ENCODE assay signal across 8 cellular contexts in the genomic region with DNA sequence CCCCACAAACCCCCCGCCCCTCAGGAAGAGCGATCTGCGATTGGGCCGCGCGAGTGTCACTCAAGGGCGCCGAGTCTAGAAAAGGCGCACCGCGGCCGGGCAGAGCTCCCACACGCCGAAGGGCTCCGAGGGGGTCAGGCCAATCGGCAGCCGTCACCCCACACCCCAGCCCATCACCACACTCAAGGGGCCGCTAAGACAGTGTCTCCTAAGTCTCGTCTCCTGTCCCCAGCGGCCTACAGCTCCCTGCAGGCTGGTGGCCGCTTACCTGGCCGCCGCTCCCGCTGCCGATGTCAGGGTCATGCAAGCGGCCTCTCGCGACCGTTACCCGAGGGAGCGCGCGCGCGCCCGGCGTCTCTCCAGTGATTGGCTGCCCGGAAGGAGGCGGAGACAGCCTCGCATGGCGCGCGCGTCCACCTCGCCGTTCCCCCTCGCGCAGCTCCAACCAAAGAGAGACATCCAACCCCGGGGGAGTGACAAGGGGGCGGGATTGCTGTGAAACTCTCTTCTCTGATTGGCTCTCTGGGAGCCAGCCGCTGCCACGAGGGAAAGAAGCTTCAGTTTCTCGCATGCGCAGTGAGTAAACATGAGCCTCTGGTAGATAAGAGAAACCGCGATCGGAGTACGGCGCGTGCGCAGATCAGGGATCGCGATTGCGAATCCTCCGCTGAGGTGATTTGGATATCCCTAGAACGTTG. TPM values are rescaled to one million over a fixed set of nuclear protein-coding genes. Genes with fewer than 3 reads are reported as not detected.
DNase-seq lines count a peak whose midpoint lies in the region; ATAC-seq, FAIRE-seq and TF ChIP-seq lines count a peak whose summit lies in the region.

A gene with protein sequence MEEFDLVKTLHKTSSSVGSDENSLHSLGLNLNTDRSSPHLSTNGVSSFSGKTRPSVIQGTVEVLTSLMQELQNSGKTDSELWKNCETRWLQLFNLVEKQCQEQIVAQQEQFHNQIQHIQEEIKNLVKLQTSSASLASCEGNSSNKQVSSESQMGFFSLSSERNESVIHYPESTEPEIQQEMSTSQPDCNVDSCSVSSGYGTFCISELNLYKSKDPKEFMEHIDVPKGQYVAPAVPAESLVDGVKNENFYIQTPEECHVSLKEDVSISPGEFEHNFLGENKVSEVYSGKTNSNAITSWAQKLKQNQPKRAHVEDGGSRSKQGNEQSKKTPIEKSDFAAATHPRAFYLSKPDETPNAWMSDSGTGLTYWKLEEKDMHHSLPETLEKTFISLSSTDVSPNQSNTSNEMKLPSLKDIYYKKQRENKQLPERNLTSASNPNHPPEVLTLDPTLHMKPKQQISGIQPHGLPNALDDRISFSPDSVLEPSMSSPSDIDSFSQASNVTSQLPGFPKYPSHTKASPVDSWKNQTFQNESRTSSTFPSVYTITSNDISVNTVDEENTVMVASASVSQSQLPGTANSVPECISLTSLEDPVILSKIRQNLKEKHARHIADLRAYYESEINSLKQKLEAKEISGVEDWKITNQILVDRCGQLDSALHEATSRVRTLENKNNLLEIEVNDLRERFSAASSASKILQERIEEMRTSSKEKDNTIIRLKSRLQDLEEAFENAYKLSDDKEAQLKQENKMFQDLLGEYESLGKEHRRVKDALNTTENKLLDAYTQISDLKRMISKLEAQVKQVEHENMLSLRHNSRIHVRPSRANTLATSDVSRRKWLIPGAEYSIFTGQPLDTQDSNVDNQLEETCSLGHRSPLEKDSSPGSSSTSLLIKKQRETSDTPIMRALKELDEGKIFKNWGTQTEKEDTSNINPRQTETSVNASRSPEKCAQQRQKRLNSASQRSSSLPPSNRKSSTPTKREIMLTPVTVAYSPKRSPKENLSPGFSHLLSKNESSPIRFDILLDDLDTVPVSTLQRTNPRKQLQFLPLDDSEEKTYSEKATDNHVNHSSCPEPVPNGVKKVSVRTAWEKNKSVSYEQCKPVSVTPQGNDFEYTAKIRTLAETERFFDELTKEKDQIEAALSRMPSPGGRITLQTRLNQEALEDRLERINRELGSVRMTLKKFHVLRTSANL (minus strand): TSS at position 335 of the 698 bp plus-strand sequence. CDS start 2,777 bp downstream, outside the sequence.
A gene (plus strand): TSS at position 630 of the 698 bp plus-strand sequence. CDS start 20,239 bp downstream, outside the sequence.

- H3K36me3 ChIP-seq in kidney (ENCODE audit: control insufficient read depth in 1 of 2, insufficient read depth in 2 of 2, low read length in 2 of 2), result no peaks in the 10 kb centered on the region

- H3K9me3 ChIP-seq in kidney (ENCODE audit: control insufficient read depth in 1 of 2, low read length in 2 of 2), result no peaks in the 10 kb centered on the region

- peak; percentile 94 for FAIRE-seq in kidney (lab: Jason Lieb, UNC)

- peaks cover 0 to 12% of the 10 kb centered on the region in 2 donors for H3K4me1 ChIP-seq in kidney (ENCODE audit: control insufficient read depth in 1 of 2, insufficient read depth in 1 of 2, low read depth in 1 of 2, low read length in 2 of 2)

- intact Hi-C loops in kidney (cut with DNase I), result no loop called here

- DNase-seq in AG20443 (ENCODE audit: low spot score), result peak; percentile 97
- peak; percentile 99 for DNase-seq in NCI-H510A (lab: John Stamatoyannopoulos, UW)
- peak; percentile 98 for DNase-seq in activated CD4-positive, alpha-beta T cell treated with anti-CD3 and anti-CD28 coated beads for 1 hour
- peak; percentile 98 for DNase-seq in cerebellum (ENCODE audit: low spot score)
- peak; percentile 99 for DNase-seq in kidney
- DNase-seq in stimulated activated CD4-positive, alpha-beta T cell treated with anti-CD3 and anti-CD28 coated beads, Interleukin-15, amount 100 ng/mL, for 24 hours, result peak; percentile 99

- TF ChIP-seq CTCF in kidney (IDR thresholded peaks at IDR 0.05; ENCODE audit: borderline replicate concordance, extremely low read depth, insufficient read depth), result no peak

- peak; percentile 84 for ATAC-seq in HG03432 (IDR thresholded peaks at IDR 0.05; ENCODE audit: unreplicated experiment)

- H3K9ac ChIP-seq in kidney (ENCODE audit: low read length in 2 of 2), result peak within 1 kb of the TSS; percentile 93 to 95

- peak within 1 kb of the TSS; percentile 88 to 94 for H3K27ac ChIP-seq in kidney (ENCODE audit: low read depth in 2 of 2, low read length in 2 of 2)

- TF ChIP-seq POLR2A in GM19099 (IDR thresholded peaks at IDR 0.05; ENCODE audit: extremely low read depth, insufficient read length, low read depth), result peak; percentile 100

- peak within 1 kb of the TSS; percentile 98 for H3K4me3 ChIP-seq in kidney (ENCODE audit: low read length in 2 of 2)

RNA-seq across cellular contexts. Expression of the first gene that starts in this region (rescaled TPM):
- total RNA-seq in cerebellum (95.9 TPM), kidney (25.2 TPM)
- polyA plus RNA-seq in kidney (ENCODE audit: insufficient read depth, low read depth, low replicate concordance), result 7.2 TPM

RNA-seq across cellular contexts. Expression of the second gene that starts in this region (rescaled TPM):
- total RNA-seq in cerebellum (13.0 TPM), kidney (17.8 TPM)
- 12.8 TPM for polyA plus RNA-seq in kidney (ENCODE audit: insufficient read depth, low read depth, low replicate concordance)

Comparison
In these comparisons a context has a peak if more than half of its experiments do, and no peak if none do; other contexts are left out.
1. Peak in every context shown above with its lines: DNase-seq, ATAC-seq, H3K4me3 ChIP-seq and H3K27ac ChIP-seq.